ENCODE assay signal across 1 cellular context in the genomic region with DNA sequence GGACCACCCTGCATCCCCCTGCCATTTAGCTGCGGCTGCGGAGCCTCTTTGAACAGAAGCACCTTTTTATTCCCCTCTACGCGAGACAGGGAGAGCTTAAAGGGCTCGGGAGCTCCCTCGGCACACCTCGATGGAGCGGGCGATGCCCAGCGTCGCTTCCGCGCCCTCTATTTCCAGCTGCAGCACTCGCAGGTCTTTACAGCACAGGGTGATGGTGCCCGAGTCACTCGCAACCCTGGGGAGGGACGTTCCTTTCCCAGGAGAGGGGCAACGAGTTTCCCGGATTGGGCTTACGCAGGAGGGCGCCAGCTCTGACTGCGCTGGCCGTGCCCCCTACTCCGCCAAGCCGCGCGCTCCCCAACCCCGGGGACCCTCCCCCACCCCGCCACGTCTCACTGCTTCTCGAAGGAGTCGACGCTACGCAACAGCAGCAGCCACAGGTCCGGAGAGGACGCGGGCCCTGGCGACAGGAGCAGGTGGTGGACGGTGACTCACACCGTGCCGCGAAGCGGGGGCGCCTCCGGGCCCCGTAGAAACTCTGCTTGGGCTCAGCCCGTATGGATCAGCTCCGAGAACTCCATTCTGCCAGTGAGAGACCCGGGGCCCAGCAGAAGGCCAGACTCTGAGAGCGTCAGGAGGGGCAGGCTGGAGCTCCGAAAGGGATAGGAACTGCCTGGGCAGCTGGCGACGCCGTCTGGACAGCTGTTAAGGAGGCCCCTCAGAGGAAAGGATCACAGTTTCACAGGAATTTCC.
A peak's percentile ranks its signal among the peaks of the same experiment; 100 is the strongest.
TF ChIP-seq lines count a peak whose summit lies in the region.

No MANE protein-coding gene starts in this region.

TF ChIP-seq in HepG2, 621 proteins besides CTCF, POLR2A, EP300 and RAD21 (continued from another document and continues in another):
- TF ChIP-seq ARID4A (CRISPR knock-in tag; IDR thresholded peaks at IDR 0.05; ENCODE audit: borderline replicate concordance) (peak; percentile 62; the same call in 1 of the 2 replicates), PATZ1 (CRISPR knock-in tag; IDR thresholded peaks at IDR 0.05) (peak; percentile 45; the same call in 1 of the 2 replicates), ZNF296 (CRISPR knock-in tag; conservative IDR thresholded peaks at IDR 0.05) (no peak), RAD51 (IDR thresholded peaks at IDR 0.05; ENCODE audit: borderline replicate concordance) (no peak), ZNF501 (CRISPR knock-in tag; IDR thresholded peaks at IDR 0.05) (peak; percentile 51), ZFP82 (CRISPR knock-in tag; IDR thresholded peaks at IDR 0.05; ENCODE audit: borderline replicate concordance) (no peak), SMAD9 (CRISPR knock-in tag; IDR thresholded peaks at IDR 0.05) (peak; percentile 62; the same call in 1 of the 2 replicates), SIN3B (IDR thresholded peaks at IDR 0.05; ENCODE audit: low read length) (no peak), ZFAT (CRISPR knock-in tag; conservative IDR thresholded peaks at IDR 0.05) (no peak), KDM1A (CRISPR knock-in tag; IDR thresholded peaks at IDR 0.05) (no peak), NRL (CRISPR knock-in tag; IDR thresholded peaks at IDR 0.05; ENCODE audit: borderline replicate concordance) (no peak), PAX8 (CRISPR knock-in tag; IDR thresholded peaks at IDR 0.05; ENCODE audit: borderline replicate concordance) (0 out of 2 replicates have a peak, but pooled peaks have one; percentile 27), TAF1 (CRISPR knock-in tag; IDR thresholded peaks at IDR 0.05) (no peak), ZSCAN31 (CRISPR knock-in tag; IDR thresholded peaks at IDR 0.05; ENCODE audit: low read depth) (no peak), SKI (IDR thresholded peaks at IDR 0.05; ENCODE audit: partially characterized antibody) (no peak), HNF1A (IDR thresholded peaks at IDR 0.05; ENCODE audit: low read depth) (no peak), HNF1A (CRISPR knock-in tag; IDR thresholded peaks at IDR 0.05; ENCODE audit: borderline replicate concordance) (peak; percentile 36; the same call in 1 of the 2 replicates), ZIK1 (CRISPR knock-in tag; IDR thresholded peaks at IDR 0.05; ENCODE audit: borderline replicate concordance, low read depth) (peak; percentile 53; the same call in 1 of the 2 replicates), U2AF1 (optimal IDR thresholded peaks at IDR 0.05; ENCODE audit: low read depth, low read length) (no peak), HMGA1 (CRISPR knock-in tag; conservative IDR thresholded peaks at IDR 0.05) (no peak), ZBTB34 (CRISPR knock-in tag; IDR thresholded peaks at IDR 0.05) (no peak), ZNF230 (CRISPR knock-in tag; IDR thresholded peaks at IDR 0.05) (no peak), ZNF30 (CRISPR knock-in tag; IDR thresholded peaks at IDR 0.05) (0 out of 2 replicates have a peak, but pooled peaks have one; percentile 58), BCL6 (CRISPR knock-in tag; IDR thresholded peaks at IDR 0.05) (no peak), ZFY (CRISPR knock-in tag; IDR thresholded peaks at IDR 0.05) (peak; percentile 54; the same call in 1 of the 2 replicates), CREB1 (IDR thresholded peaks at IDR 0.05) (no peak), CREB1 (CRISPR knock-in tag; IDR thresholded peaks at IDR 0.05) (no peak), SMYD3 (CRISPR knock-in tag; IDR thresholded peaks at IDR 0.05) (no peak), ZNF275 (CRISPR knock-in tag; IDR thresholded peaks at IDR 0.05; ENCODE audit: borderline replicate concordance) (no peak), ZNF761 (CRISPR knock-in tag; conservative IDR thresholded peaks at IDR 0.05) (no peak), ZNF816 (CRISPR knock-in tag; IDR thresholded peaks at IDR 0.05; ENCODE audit: borderline replicate concordance) (no peak), ZMYM2 (CRISPR knock-in tag; IDR thresholded peaks at IDR 0.05) (no peak), ZBTB42 (CRISPR knock-in tag; IDR thresholded peaks at IDR 0.05) (no peak), ZMAT5 (CRISPR knock-in tag; IDR thresholded peaks at IDR 0.05; ENCODE audit: borderline replicate concordance, low read depth) (no peak)
- TF ChIP-seq, protein P1, sequence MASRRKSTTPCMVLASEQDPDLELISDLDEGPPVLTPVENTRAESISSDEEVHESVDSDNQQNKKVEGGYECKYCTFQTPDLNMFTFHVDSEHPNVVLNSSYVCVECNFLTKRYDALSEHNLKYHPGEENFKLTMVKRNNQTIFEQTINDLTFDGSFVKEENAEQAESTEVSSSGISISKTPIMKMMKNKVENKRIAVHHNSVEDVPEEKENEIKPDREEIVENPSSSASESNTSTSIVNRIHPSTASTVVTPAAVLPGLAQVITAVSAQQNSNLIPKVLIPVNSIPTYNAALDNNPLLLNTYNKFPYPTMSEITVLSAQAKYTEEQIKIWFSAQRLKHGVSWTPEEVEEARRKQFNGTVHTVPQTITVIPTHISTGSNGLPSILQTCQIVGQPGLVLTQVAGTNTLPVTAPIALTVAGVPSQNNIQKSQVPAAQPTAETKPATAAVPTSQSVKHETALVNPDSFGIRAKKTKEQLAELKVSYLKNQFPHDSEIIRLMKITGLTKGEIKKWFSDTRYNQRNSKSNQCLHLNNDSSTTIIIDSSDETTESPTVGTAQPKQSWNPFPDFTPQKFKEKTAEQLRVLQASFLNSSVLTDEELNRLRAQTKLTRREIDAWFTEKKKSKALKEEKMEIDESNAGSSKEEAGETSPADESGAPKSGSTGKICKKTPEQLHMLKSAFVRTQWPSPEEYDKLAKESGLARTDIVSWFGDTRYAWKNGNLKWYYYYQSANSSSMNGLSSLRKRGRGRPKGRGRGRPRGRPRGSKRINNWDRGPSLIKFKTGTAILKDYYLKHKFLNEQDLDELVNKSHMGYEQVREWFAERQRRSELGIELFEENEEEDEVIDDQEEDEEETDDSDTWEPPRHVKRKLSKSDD (CRISPR knock-in tag; IDR thresholded peaks at IDR 0.05; ENCODE audit: low read depth), result no peak
- TF ChIP-seq, protein P2, sequence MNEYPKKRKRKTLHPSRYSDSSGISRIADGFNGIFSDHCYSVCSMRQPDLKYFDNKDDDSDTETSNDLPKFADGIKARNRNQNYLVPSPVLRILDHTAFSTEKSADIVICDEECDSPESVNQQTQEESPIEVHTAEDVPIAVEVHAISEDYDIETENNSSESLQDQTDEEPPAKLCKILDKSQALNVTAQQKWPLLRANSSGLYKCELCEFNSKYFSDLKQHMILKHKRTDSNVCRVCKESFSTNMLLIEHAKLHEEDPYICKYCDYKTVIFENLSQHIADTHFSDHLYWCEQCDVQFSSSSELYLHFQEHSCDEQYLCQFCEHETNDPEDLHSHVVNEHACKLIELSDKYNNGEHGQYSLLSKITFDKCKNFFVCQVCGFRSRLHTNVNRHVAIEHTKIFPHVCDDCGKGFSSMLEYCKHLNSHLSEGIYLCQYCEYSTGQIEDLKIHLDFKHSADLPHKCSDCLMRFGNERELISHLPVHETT (CRISPR knock-in tag; conservative IDR thresholded peaks at IDR 0.05), result no peak
- TF ChIP-seq, protein P3, sequence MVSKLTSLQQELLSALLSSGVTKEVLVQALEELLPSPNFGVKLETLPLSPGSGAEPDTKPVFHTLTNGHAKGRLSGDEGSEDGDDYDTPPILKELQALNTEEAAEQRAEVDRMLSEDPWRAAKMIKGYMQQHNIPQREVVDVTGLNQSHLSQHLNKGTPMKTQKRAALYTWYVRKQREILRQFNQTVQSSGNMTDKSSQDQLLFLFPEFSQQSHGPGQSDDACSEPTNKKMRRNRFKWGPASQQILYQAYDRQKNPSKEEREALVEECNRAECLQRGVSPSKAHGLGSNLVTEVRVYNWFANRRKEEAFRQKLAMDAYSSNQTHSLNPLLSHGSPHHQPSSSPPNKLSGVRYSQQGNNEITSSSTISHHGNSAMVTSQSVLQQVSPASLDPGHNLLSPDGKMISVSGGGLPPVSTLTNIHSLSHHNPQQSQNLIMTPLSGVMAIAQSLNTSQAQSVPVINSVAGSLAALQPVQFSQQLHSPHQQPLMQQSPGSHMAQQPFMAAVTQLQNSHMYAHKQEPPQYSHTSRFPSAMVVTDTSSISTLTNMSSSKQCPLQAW (CRISPR knock-in tag; IDR thresholded peaks at IDR 0.05), result peak; percentile 72
